In the genomic region with DNA sequence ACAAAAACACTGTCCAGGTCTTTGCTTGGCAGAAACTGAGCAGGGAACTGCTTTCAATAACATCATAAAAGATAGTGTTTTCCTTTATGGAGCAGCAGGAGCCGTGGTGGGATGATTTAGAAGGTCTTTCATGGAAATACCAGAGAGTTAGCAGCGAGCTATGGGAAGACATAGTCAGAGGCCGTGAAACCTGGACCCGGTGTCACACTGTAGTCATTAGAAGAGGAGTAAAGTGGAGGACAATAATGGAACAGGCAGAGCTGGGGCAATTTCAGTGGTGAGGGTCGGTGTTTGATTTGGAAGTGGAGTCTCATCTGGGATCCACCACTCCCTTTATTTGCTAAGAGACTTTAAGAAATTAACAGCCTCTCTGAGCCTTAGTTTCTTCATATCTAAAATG, we compare ENCODE assay signal across 1 cellular context.
TF ChIP-seq lines count a peak whose summit lies in the region.

No MANE protein-coding gene starts in this region.

TF ChIP-seq in IMR-90, 13 proteins besides CTCF, POLR2A, EP300 and RAD21 (continued from another document):
- TF ChIP-seq, protein P1, sequence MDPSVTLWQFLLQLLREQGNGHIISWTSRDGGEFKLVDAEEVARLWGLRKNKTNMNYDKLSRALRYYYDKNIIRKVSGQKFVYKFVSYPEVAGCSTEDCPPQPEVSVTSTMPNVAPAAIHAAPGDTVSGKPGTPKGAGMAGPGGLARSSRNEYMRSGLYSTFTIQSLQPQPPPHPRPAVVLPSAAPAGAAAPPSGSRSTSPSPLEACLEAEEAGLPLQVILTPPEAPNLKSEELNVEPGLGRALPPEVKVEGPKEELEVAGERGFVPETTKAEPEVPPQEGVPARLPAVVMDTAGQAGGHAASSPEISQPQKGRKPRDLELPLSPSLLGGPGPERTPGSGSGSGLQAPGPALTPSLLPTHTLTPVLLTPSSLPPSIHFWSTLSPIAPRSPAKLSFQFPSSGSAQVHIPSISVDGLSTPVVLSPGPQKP (IDR thresholded peaks at IDR 0.05; ENCODE audit: borderline replicate concordance, low read depth, low read length): no peak
- no peak for TF ChIP-seq MXI1 (IDR thresholded peaks at IDR 0.05; ENCODE audit: borderline replicate concordance, low read depth, low read length)
- TF ChIP-seq, protein P2, sequence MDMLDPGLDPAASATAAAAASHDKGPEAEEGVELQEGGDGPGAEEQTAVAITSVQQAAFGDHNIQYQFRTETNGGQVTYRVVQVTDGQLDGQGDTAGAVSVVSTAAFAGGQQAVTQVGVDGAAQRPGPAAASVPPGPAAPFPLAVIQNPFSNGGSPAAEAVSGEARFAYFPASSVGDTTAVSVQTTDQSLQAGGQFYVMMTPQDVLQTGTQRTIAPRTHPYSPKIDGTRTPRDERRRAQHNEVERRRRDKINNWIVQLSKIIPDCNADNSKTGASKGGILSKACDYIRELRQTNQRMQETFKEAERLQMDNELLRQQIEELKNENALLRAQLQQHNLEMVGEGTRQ (IDR thresholded peaks at IDR 0.05; ENCODE audit: low read depth, low read length): no peak
